8 cellular contexts compared by ENCODE assay signal in genomic region chr6:26159417-26160273, GRCh38.
DNase-seq lines count a peak whose midpoint lies in the region; ATAC-seq and TF ChIP-seq lines count a peak whose summit lies in the region.

No MANE protein-coding gene starts in this region.

- peak overlapping the region; percentile 91 for H3K4me2 ChIP-seq in IMR-90 (ENCODE audit: low read depth, low read length)

- POLR2A ChIA-PET in IMR-90 (lab: Charles Lee; ENCODE audit: unreplicated experiment) = interaction anchor here (0.5 to 6.2 kb wide), 7 partner anchors 9 to 57 kb away, joined by 3 to 95 read pairs (median 7); a partner anchor contains a TSS
- POLR2A ChIA-PET in WTC11 (lab: Charles Lee) = interaction anchor here (0.5 to 8.3 kb wide), 31 partner anchors 9 to 1712 kb away, joined by 3 to 563 read pairs (median 8); a partner anchor contains a TSS

- peaks cover 27% of the 10 kb centered on the region for H3K4me1 Mint-ChIP-seq in WTC11

- peak overlapping the region; percentile 40; the same call in 1 of the 2 replicates for H2BK20ac ChIP-seq in IMR-90 (ENCODE audit: low read depth, low read length)

- H3K4me3 ChIP-seq in IMR-90 (ENCODE audit: insufficient read depth, low read depth, low read length) (peak overlapping the region; percentile 75), gastrocnemius medialis (peak overlapping the region; percentile 60 to 95 (median 68))

- H3K4me3 Mint-ChIP-seq in WTC11 = peak overlapping the region; percentile 84

- TF ChIP-seq POLR2A in IMR-90 (IDR thresholded peaks at IDR 0.05; ENCODE audit: low read depth, low read length) (no peak; the same call in 1 of the 2 replicates), gastrocnemius medialis (IDR thresholded peaks at IDR 0.05) (no peak)

- H3K27me3 Mint-ChIP-seq in WTC11 (ENCODE audit: low read depth) = peaks cover 3% of the 10 kb centered on the region; the same call in 1 of the 2 replicates

- H3K4ac ChIP-seq in IMR-90 (ENCODE audit: low read depth, low read length) = peak overlapping the region; percentile 39; the same call in 1 of the 2 replicates

- BruUV-seq in IMR-90 (replicated peaks; lab: Mats Ljungman, UMichigan) = no TSS peak

- intact Hi-C loops in IMR-90 (cut with micrococcal nuclease) = loop anchor here (2.0 kb wide), 1 partner anchor 37 kb away; a partner anchor contains a TSS
- intact Hi-C loops in gastrocnemius medialis (cut with DNase I; ENCODE audit: low total_unique reads) = loop anchor here (2.0 to 10.0 kb wide), 4 partner anchors 375 to 1653 kb away; partner anchors contain the start of genes HMGN4 and ZNF184

- no peaks in the 10 kb centered on the region for H3K9me3 ChIP-seq in IMR-90 (ENCODE audit: control insufficient read depth, insufficient read depth, low read length)
- no peaks in the 10 kb centered on the region for H3K9me3 ChIP-seq in gastrocnemius medialis

- peak overlapping the region; percentile 83 for H2AK9ac ChIP-seq in IMR-90 (replicated peaks; ENCODE audit: low read depth, low read length, poor library complexity)

- peak overlapping the region; percentile 32; the same call in 1 of the 2 replicates for H4K91ac ChIP-seq in IMR-90 (ENCODE audit: insufficient read depth, low read depth, low read length)

- H4K20me1 ChIP-seq in IMR-90 (ENCODE audit: insufficient read depth, low read length) = peaks cover 14% of the 10 kb centered on the region

- H3K27ac Mint-ChIP-seq in WTC11 = peak overlapping the region; percentile 89

- TF ChIP-seq CTCF in IMR-90 (conservative IDR thresholded peaks at IDR 0.05; ENCODE audit: low read depth, low read length) = no peak
- no peak for TF ChIP-seq CTCF in WTC11 (IDR thresholded peaks at IDR 0.05)
- TF ChIP-seq CTCF in gastrocnemius medialis (IDR thresholded peaks at IDR 0.05 in 4 of 5, conservative IDR thresholded peaks at IDR 0.05 in 1 of 5) = no peak

- H2BK15ac ChIP-seq in IMR-90 (ENCODE audit: low read depth, low read length) = peak overlapping the region; percentile 28; the same call in 1 of the 3 replicates

- peak overlapping the region; percentile 72 for H3K14ac ChIP-seq in IMR-90 (replicated peaks; ENCODE audit: low read depth, low read length)

- H3K36me3 Mint-ChIP-seq in WTC11 = peaks cover 16% of the 10 kb centered on the region

- peak overlapping the region; percentile 82 for H2BK5ac ChIP-seq in IMR-90 (ENCODE audit: low read depth, low read length, poor library complexity, severe bottlenecking)

- in situ Hi-C loops in IMR-90 (cut with MboI; ENCODE audit: low sequenced_read_pairs) (no loop called here), gastrocnemius medialis (cut with MboI; ENCODE audit: low sequenced_read_pairs in 4 of 4) (loop anchor here in 3 of 4 donors (5.0 to 25.0 kb wide), 2 partner anchors 37 to 978 kb away; a partner anchor contains a TSS)

- dilution Hi-C loops in IMR-90 (cut with HindIII; ENCODE audit: low sequenced_read_pairs, unreplicated experiment) = no loop called here

- peak overlapping the region; percentile 74 for H2AFZ ChIP-seq in IMR-90 (replicated peaks; ENCODE audit: low read length, poor library complexity)

- no peaks in the 10 kb centered on the region for H3K9me3 Mint-ChIP-seq in WTC11

- no peak for ATAC-seq in IMR-90 (ENCODE audit: low read depth)
- no peak for ATAC-seq in WTC11
- no peak for ATAC-seq in gastrocnemius medialis
- ATAC-seq in GM21447 (IDR thresholded peaks at IDR 0.05; ENCODE audit: unreplicated experiment) = no peak

- H2AK5ac ChIP-seq in IMR-90 (ENCODE audit: low read depth, low read length) = no peak overlapping the region; the same call in 1 of the 2 replicates

- WGBS in IMR-90 (ENCODE audit: extremely low coverage in 2 of 2, insufficient read length in 1 of 2), 2 experiments = 18% methylated on average over 5 of the region's 12 CpGs; no CpG with 5 or more reads in 1 of the 2 experiments

- peak overlapping the region in 1 of 2 experiments; percentile 57; a peak in 3 of 4 replicates for H4K8ac ChIP-seq in IMR-90 (ENCODE audit: low read depth in 2 of 2, low read length in 2 of 2)

- H3K36me3 ChIP-seq in IMR-90 (ENCODE audit: control insufficient read depth, insufficient read depth, low read length) = peaks cover 4% of the 10 kb centered on the region; the same call in 1 of the 2 replicates
- no peaks in the 10 kb centered on the region for H3K36me3 ChIP-seq in gastrocnemius medialis

- H4K5ac ChIP-seq in IMR-90 (ENCODE audit: low read depth, low read length) = peak overlapping the region; percentile 70; the same call in 1 of the 2 replicates

- H3K27me3 ChIP-seq in IMR-90 (ENCODE audit: control insufficient read depth, insufficient read depth, low read length) (no peaks in the 10 kb centered on the region), gastrocnemius medialis (no peaks in the 10 kb centered on the region)

- peak; percentile 47 for DNase-seq in DMS53 (lab: John Stamatoyannopoulos, UW)
- no peak for DNase-seq in IMR-90
- DNase-seq in WTC11 (ENCODE audit: low spot score) = no peak
- DNase-seq in glomerular visceral epithelial cell (ENCODE audit: extremely low spot score) = peak; percentile 47
- DNase-seq in gastrocnemius medialis = no peak
- DNase-seq in substantia nigra (lab: John Stamatoyannopoulos, UW) = no peak
- DNase-seq in midbrain (lab: John Stamatoyannopoulos, UW) = no peak

- CTCF ChIA-PET in IMR-90 (lab: Yijun Ruan, JAX) (interaction anchor here (0.5 to 0.7 kb wide), 2 partner anchors 9 to 128 kb away, joined by 3 to 4 read pairs; no protein-coding TSS in a partner anchor), WTC11 (lab: Charles Lee) (interaction anchor here (0.6 to 1.2 kb wide), 4 partner anchors 16 to 61 kb away, joined by 3 to 4 read pairs (median 3); a partner anchor contains a TSS)

- no peak overlapping the region for H2BK120ac ChIP-seq in IMR-90 (ENCODE audit: low read depth, low read length)

- H3K9me1 ChIP-seq in IMR-90 (ENCODE audit: insufficient read depth, low read length) = no peaks in the 10 kb centered on the region; the same call in 1 of the 2 replicates

- TF ChIP-seq RAD21 in IMR-90 (IDR thresholded peaks at IDR 0.05; ENCODE audit: low read length) = no peak

- H3K18ac ChIP-seq in IMR-90 (ENCODE audit: low read depth, low read length) = peak overlapping the region; percentile 92

- H3K9ac ChIP-seq in IMR-90 (ENCODE audit: low read depth, low read length) = peak overlapping the region; percentile 99

- peak overlapping the region; percentile 78 for H3K56ac ChIP-seq in IMR-90 (ENCODE audit: extremely low read depth, insufficient read depth, low read length)

- H3K4me1 ChIP-seq in IMR-90 (ENCODE audit: control insufficient read depth, insufficient read depth, low read length) (0 out of 2 replicates have a peak, but pooled peaks cover 1% of the 10 kb centered on the region), gastrocnemius medialis (peaks cover 11 to 23% of the 10 kb centered on the region in 2 donors)

- peaks cover 6 to 11% of the 10 kb centered on the region in 2 experiments; a peak in 3 of 4 replicates for H3K79me1 ChIP-seq in IMR-90 (ENCODE audit: low read depth in 1 of 2, low read length in 2 of 2)

- H3K27ac ChIP-seq in IMR-90 (ENCODE audit: insufficient read depth, low read length) (peak overlapping the region; percentile 88), gastrocnemius medialis (peak overlapping the region in 3 of 4 donors; percentile 92 to 97 (median 94)), substantia nigra (ENCODE audit: low read depth, low read length, poor library complexity, severe bottlenecking) (no peak overlapping the region)

- peak overlapping the region; percentile 55 for H3K23ac ChIP-seq in IMR-90 (ENCODE audit: low read depth, low read length)

TF ChIP-seq in IMR-90, 13 proteins besides CTCF, POLR2A, EP300 and RAD21:
- TF ChIP-seq CEBPB (IDR thresholded peaks at IDR 0.05; ENCODE audit: low read depth, low read length) (no peak), MAFK (IDR thresholded peaks at IDR 0.05; ENCODE audit: low read depth, low read length) (no peak), CHD1 (IDR thresholded peaks at IDR 0.05; ENCODE audit: low read depth, low read length) (no peak), MXI1 (IDR thresholded peaks at IDR 0.05; ENCODE audit: borderline replicate concordance, low read depth, low read length) (no peak), BHLHE40 (IDR thresholded peaks at IDR 0.05; ENCODE audit: low read depth, low read length) (no peak), FOS (IDR thresholded peaks at IDR 0.05; ENCODE audit: low read depth, low read length) (no peak), RFX5 (IDR thresholded peaks at IDR 0.05; ENCODE audit: low read depth, low read length) (no peak), MAZ (IDR thresholded peaks at IDR 0.05; ENCODE audit: borderline replicate concordance, low read depth, low read length) (no peak), RCOR1 (IDR thresholded peaks at IDR 0.05; ENCODE audit: insufficient replicate concordance, low read length) (no peak)

TF ChIP-seq in WTC11, 78 proteins besides CTCF, POLR2A, EP300 and RAD21 (continues in another document):
- TF ChIP-seq CDX4 (CRISPR knock-in tag; IDR thresholded peaks at IDR 0.05; ENCODE audit: borderline replicate concordance) (no peak), ETV6 (CRISPR knock-in tag; IDR thresholded peaks at IDR 0.05) (no peak), ZNF425 (CRISPR knock-in tag; conservative IDR thresholded peaks at IDR 0.05) (0 out of 2 replicates have a peak, but pooled peaks have one; percentile 20), PRRX2 (CRISPR knock-in tag; IDR thresholded peaks at IDR 0.05) (peak; percentile 56), ZNF671 (CRISPR knock-in tag; IDR thresholded peaks at IDR 0.05) (peak; percentile 81; the same call in 1 of the 2 replicates), NFATC4 (CRISPR knock-in tag; IDR thresholded peaks at IDR 0.05) (0 out of 2 replicates have a peak, but pooled peaks have one; percentile 50)

Comparison
In these comparisons a context has a peak if more than half of its experiments do, and no peak if none do; other contexts are left out.
1. DNase-seq: peak in DMS53 (single experiment) and glomerular visceral epithelial cell (single experiment); none in IMR-90 (single experiment), WTC11 (single experiment), gastrocnemius medialis (0 of 2), substantia nigra (0 of 49) and midbrain (single experiment).